ENCODE assay signal across 9 cellular contexts in the genomic region with DNA sequence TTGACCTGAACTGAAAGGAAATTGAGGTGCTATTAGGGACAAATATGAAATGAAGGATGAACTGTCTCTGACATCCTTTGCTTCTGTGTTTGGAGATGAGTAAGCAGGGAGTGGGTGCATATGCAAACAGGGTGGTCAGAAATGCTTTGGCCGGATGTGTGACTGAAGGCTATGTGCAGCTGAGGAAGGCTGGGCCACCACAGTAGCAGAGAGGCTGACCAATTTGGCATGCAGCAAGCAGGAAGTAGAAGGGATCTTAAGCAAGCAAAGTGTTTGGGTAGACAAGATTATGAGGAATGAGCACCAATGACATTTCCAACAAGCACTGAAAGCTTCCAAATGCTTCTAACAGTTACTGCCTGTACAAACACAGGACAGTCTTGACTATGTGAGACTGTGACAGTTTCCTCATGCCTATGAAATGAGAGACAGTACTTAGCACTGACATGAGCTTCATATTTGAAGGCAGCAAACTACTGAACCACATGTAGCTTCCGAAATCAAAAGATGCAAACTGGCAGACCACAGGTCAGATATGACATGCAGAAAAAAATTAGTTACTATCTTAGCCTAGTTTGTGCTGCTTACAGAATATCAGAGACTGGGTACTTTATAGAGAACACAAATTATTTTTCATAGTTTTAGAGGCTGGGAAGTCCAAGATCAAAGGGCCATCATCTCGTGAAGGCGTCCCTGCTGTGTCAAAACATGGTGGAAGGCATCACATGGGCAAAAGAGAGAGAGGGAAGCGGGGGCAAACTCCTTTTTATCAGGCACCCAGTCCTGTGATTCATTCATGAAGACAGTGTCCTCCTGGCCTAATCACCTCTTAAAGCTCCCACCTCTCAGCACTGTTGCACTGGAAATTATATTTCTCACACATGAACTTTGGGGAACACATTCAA. TPM values are rescaled to one million over a fixed set of nuclear protein-coding genes. Genes with fewer than 3 reads are reported as not detected.
DNase-seq lines count a peak whose midpoint lies in the region; ATAC-seq and TF ChIP-seq lines count a peak whose summit lies in the region.
"Had no signal": no experiment of that assay in that cellular context is flagged by ENCODE, and none has a peak within 500 bp of the region (broad histone marks: within the 10 kb centered on the region; RNA-seq: fewer than 3 reads in every experiment).

No MANE protein-coding gene starts in this region.

- H3K4me3 Mint-ChIP-seq in chondrocyte (ENCODE audit: unreplicated experiment): no peak overlapping the region
- peak overlapping the region; percentile 71 for H3K4me3 Mint-ChIP-seq in neural crest cell

- peaks cover 22% of the 10 kb centered on the region for H3K4me1 ChIP-seq in Panc1 (ENCODE audit: control insufficient read depth, insufficient read depth, low read length)

- H3K36me3 Mint-ChIP-seq in chondrocyte (ENCODE audit: low read depth) (peaks cover 3% of the 10 kb centered on the region), neural crest cell (ENCODE audit: low read depth) (peaks cover 6% of the 10 kb centered on the region)

- intact Hi-C loops in Panc1 (cut with micrococcal nuclease; ENCODE audit: unreplicated experiment): no loop called here

- in situ Hi-C loops in Panc1 (cut with HindIII; ENCODE audit: low pct_unique_long_range_greater_than_20kb, low sequenced_read_pairs): no loop called here

- H3K9me3 Mint-ChIP-seq in chondrocyte (ENCODE audit: low read depth): no peaks in the 10 kb centered on the region
- H3K9me3 Mint-ChIP-seq in neural crest cell: no peaks in the 10 kb centered on the region

- H3K9me3 ChIP-seq in Panc1 (ENCODE audit: control insufficient read depth, insufficient read depth, low read depth, low read length): no peaks in the 10 kb centered on the region
- H3K9me3 ChIP-seq: pancreas had no signal

- H3K27me3 ChIP-seq in Panc1 (ENCODE audit: control insufficient read depth, insufficient read depth, low read length): no peaks in the 10 kb centered on the region
- H3K27me3 ChIP-seq: pancreas had no signal

- H3K4me1 Mint-ChIP-seq in chondrocyte (ENCODE audit: low read depth) (peaks cover 37% of the 10 kb centered on the region), neural crest cell (peaks cover 52% of the 10 kb centered on the region)

- POLR2A ChIA-PET in Panc1 (lab: Charles Lee): interaction anchor here (0.7 to 1.2 kb wide), 2 partner anchors 9 to 16 kb away, joined by 3 to 6 read pairs; no protein-coding TSS in a partner anchor

- H3K27me3 Mint-ChIP-seq in chondrocyte (ENCODE audit: low read depth): no peaks in the 10 kb centered on the region
- no peaks in the 10 kb centered on the region for H3K27me3 Mint-ChIP-seq in neural crest cell (ENCODE audit: low read depth)

- CTCF ChIA-PET in Panc1 (lab: Charles Lee): no interaction called here

- no peaks in the 10 kb centered on the region; the same call in 1 of the 2 replicates for H3K36me3 ChIP-seq in Panc1 (ENCODE audit: control insufficient read depth, insufficient read depth, low read length)
- H3K36me3 ChIP-seq: pancreas had no signal

- TF ChIP-seq CTCF in Panc1 (IDR thresholded peaks at IDR 0.05): no peak
- no peak for TF ChIP-seq CTCF in chondrocyte (IDR thresholded peaks at IDR 0.05)
- no peak for TF ChIP-seq CTCF in neural crest cell (conservative IDR thresholded peaks at IDR 0.05)

- BruUV-seq in Panc1 (replicated peaks; lab: Mats Ljungman, UMichigan): no TSS peak

- DNase-seq in AG20443 (ENCODE audit: low spot score) (peak; percentile 80), Panc1 (ENCODE audit: low read depth, low spot score) (no peak), chondrocyte (ENCODE audit: low spot score) (no peak), neural crest cell (ENCODE audit: low read depth, low spot score) (no peak), NCI-H510A treated with DMSO at 0.1 percent for 48 hours (lab: John Stamatoyannopoulos, UW) (no peak), NCI-H146 treated with DMSO at 0.1 percent for 48 hours (lab: John Stamatoyannopoulos, UW; ENCODE audit: unreplicated experiment) (no peak)

- H3K27ac Mint-ChIP-seq in chondrocyte (ENCODE audit: unreplicated experiment) (peak overlapping the region; percentile 49), neural crest cell (ENCODE audit: unreplicated experiment) (peak overlapping the region; percentile 73)

- ATAC-seq in GM18867 (IDR thresholded peaks at IDR 0.05; ENCODE audit: unreplicated experiment): peak; percentile 71
- ATAC-seq in HG03025 (IDR thresholded peaks at IDR 0.05; ENCODE audit: low FRiP score, unreplicated experiment): peak; percentile 68
- ATAC-seq in Panc1: no peak
- ATAC-seq: pancreas had no signal

- H3K27ac ChIP-seq in Panc1 (ENCODE audit: low read length): peak overlapping the region; percentile 42

- no peak overlapping the region for H3K4me3 ChIP-seq in Panc1 (ENCODE audit: low read depth in 2 of 2, low read length in 2 of 2)
- H3K4me3 ChIP-seq: pancreas had no signal

RNA-seq across cellular contexts. Expression of a gene that starts 3.2 kb away (rescaled TPM):
- total RNA-seq in Panc1 (2021; ENCODE audit: unreplicated experiment) (347 TPM), chondrocyte (302 to 437 TPM (median 434 TPM) in 3 replicates), neural crest cell (172 and 173 TPM in 2 replicates)
- 381 TPM for polyA plus RNA-seq in Panc1 (2012; ENCODE audit: insufficient read length)
